In genomic region chr2:179422037-179422643, GRCh38 we compare ENCODE assay signal across 1 cellular context.
TF ChIP-seq lines count a peak whose summit lies in the region.

No MANE protein-coding gene starts in this region.

TF ChIP-seq in GM12878, 131 proteins besides CTCF, POLR2A, EP300 and RAD21 (continued from another document):
- TF ChIP-seq YY1 (IDR thresholded peaks at IDR 0.05; ENCODE audit: low read depth, low read length) (0 out of 2 replicates have a peak, but pooled peaks have one; percentile 26), KLF5 (IDR thresholded peaks at IDR 0.05; ENCODE audit: partially characterized antibody) (no peak), HCFC1 (IDR thresholded peaks at IDR 0.05; ENCODE audit: low read length) (no peak), ZBTB33 (IDR thresholded peaks at IDR 0.05) (no peak), ZNF24 (IDR thresholded peaks at IDR 0.05) (no peak), SPI1 (IDR thresholded peaks at IDR 0.05; ENCODE audit: borderline replicate concordance, insufficient read depth, low read depth, low read length) (no peak), SMC3 (IDR thresholded peaks at IDR 0.05; ENCODE audit: borderline replicate concordance, low read length) (peak; percentile 71)
